In genomic region chr5:181053760-181054122, GRCh38 we compare ENCODE assay signal across 9 cellular contexts. TPM values are rescaled to one million over a fixed set of nuclear protein-coding genes. Genes with fewer than 3 reads are reported as not detected.
DNase-seq lines count a peak whose midpoint lies in the region; ATAC-seq and TF ChIP-seq lines count a peak whose summit lies in the region.
"Had no signal": no experiment of that assay in that cellular context is flagged by ENCODE, and none has a peak within 500 bp of the region (broad histone marks: within the 10 kb centered on the region; RNA-seq: fewer than 3 reads in every experiment).

No MANE protein-coding gene starts in this region.

- H3K79me2 ChIP-seq in mammary epithelial cell (ENCODE audit: insufficient read depth, low read length) = no peaks in the 10 kb centered on the region

- BruUV-seq in mammary epithelial cell (replicated peaks; lab: Mats Ljungman, UMichigan) = no TSS peak

- H3K4me2 ChIP-seq in mammary epithelial cell (ENCODE audit: insufficient read depth, low read depth, low read length) = peak overlapping the region; percentile 87

- H2AFZ ChIP-seq in mammary epithelial cell (ENCODE audit: low read depth, low read length) = peak overlapping the region; percentile 69

- H3K9ac ChIP-seq in mammary epithelial cell (ENCODE audit: insufficient read depth, low read length) = no peak overlapping the region

- no peaks in the 10 kb centered on the region for H4K20me1 ChIP-seq in mammary epithelial cell (ENCODE audit: insufficient read depth, low read length)

- ATAC-seq in stimulated activated naive CD8-positive, alpha-beta T cell treated with anti-CD3 and anti-CD28 coated beads, Interleukin-15, Interleukin-2, amounts not matched to agents 100 U/mL and 50 U/mL, for 24 hours = no peak

- in situ Hi-C loops in mammary epithelial cell (cut with MboI; ENCODE audit: low sequenced_read_pairs in 2 of 2) = no loop called here

- DNase-seq in stimulated activated naive CD8-positive, alpha-beta T cell treated with anti-CD3 and anti-CD28 coated beads, Interleukin-15, Interleukin-2, amounts not matched to agents 100 U/mL and 50 U/mL, for 24 hours = no peak
- DNase-seq in mammary epithelial cell (no peak), mesothelial cell of epicardium (ENCODE audit: low spot score in 2 of 2, unreplicated experiment in 2 of 2) (peak in 1 of 2 experiments; percentile 38), vagina (ENCODE audit: extremely low spot score in 2 of 2) (peak in 1 of 2 donors; percentile 2), GM10266 (ENCODE audit: extremely low spot score) (no peak), Ammon's horn (ENCODE audit: low spot score) (no peak), NCI-H1436 (lab: John Stamatoyannopoulos, UW) (no peak)
- DNase-seq: Kasumi-1 had no signal

- H3K4me1 Mint-ChIP-seq in stimulated activated naive CD8-positive, alpha-beta T cell treated with anti-CD3 and anti-CD28 coated beads, Interleukin-15, Interleukin-2, amounts not matched to agents 100 ng/mL and 50 ng/mL, for 24 hours (ENCODE audit: low read depth) = peaks cover 20% of the 10 kb centered on the region
- peaks cover 17% of the 10 kb centered on the region for H3K4me1 Mint-ChIP-seq in mesothelial cell of epicardium

- peak overlapping the region; percentile 73 for H3K4me3 Mint-ChIP-seq in stimulated activated naive CD8-positive, alpha-beta T cell treated with anti-CD3 and anti-CD28 coated beads, Interleukin-15, Interleukin-2, amounts not matched to agents 100 ng/mL and 50 ng/mL, for 24 hours
- H3K4me3 Mint-ChIP-seq in mesothelial cell of epicardium = peak overlapping the region; percentile 66

- CTCF ChIA-PET in mammary epithelial cell (lab: Charles Lee; ENCODE audit: low non-redundant PET) = no interaction called here

- intact Hi-C loops in mammary epithelial cell (cut with micrococcal nuclease) = loop anchor here (10.0 kb wide), 1 partner anchor 101 kb away; no protein-coding TSS in a partner anchor
- intact Hi-C loops in vagina (cut with DNase I) = no loop called here

- dilution Hi-C loops in mammary epithelial cell (cut with HindIII; ENCODE audit: low sequenced_read_pairs) = no loop called here

- no peak overlapping the region for H3K27ac Mint-ChIP-seq in stimulated activated naive CD8-positive, alpha-beta T cell treated with anti-CD3 and anti-CD28 coated beads, Interleukin-15, Interleukin-2, amounts not matched to agents 100 ng/mL and 50 ng/mL, for 24 hours
- H3K27ac Mint-ChIP-seq in mesothelial cell of epicardium = no peak overlapping the region

- WGBS in mammary epithelial cell (ENCODE audit: low coverage, missing lambda C conversion rate) = 4% methylated on average over 13 of the region's 23 CpGs

- H3K9me3 Mint-ChIP-seq in stimulated activated naive CD8-positive, alpha-beta T cell treated with anti-CD3 and anti-CD28 coated beads, Interleukin-15, Interleukin-2, amounts not matched to agents 100 ng/mL and 50 ng/mL, for 24 hours = no peaks in the 10 kb centered on the region
- no peaks in the 10 kb centered on the region for H3K9me3 Mint-ChIP-seq in mesothelial cell of epicardium

- no peaks in the 10 kb centered on the region for H3K36me3 Mint-ChIP-seq in stimulated activated naive CD8-positive, alpha-beta T cell treated with anti-CD3 and anti-CD28 coated beads, Interleukin-15, Interleukin-2, amounts not matched to agents 100 ng/mL and 50 ng/mL, for 24 hours (ENCODE audit: low read depth)
- H3K36me3 Mint-ChIP-seq in mesothelial cell of epicardium = no peaks in the 10 kb centered on the region

- H3K36me3 ChIP-seq in mammary epithelial cell (ENCODE audit: insufficient read depth, low read length) (no peaks in the 10 kb centered on the region), vagina (no peaks in the 10 kb centered on the region)

- H3K9me3 ChIP-seq in mammary epithelial cell (replicated peaks; ENCODE audit: insufficient read depth, low read length) = no peaks in the 10 kb centered on the region
- H3K9me3 ChIP-seq in vagina = no peaks in the 10 kb centered on the region

- H3K4me3 ChIP-seq in mammary epithelial cell (replicated peaks in 1 of 3; ENCODE audit: insufficient read depth in 1 of 3, low read depth in 2 of 3, low read length in 3 of 3) (peak overlapping the region in 1 of 3 experiments; percentile 36), vagina (peak overlapping the region; percentile 49 to 58)

- TF ChIP-seq CTCF in mammary epithelial cell (conservative IDR thresholded peaks at IDR 0.05 in 1 of 2, IDR thresholded peaks at IDR 0.05 in 1 of 2; ENCODE audit: extremely low read depth in 1 of 2, insufficient read depth in 1 of 2, low read depth in 1 of 2, low read length in 2 of 2) = no peak
- TF ChIP-seq CTCF in mesothelial cell of epicardium (IDR thresholded peaks at IDR 0.05; ENCODE audit: unreplicated experiment) = no peak
- TF ChIP-seq CTCF in vagina (IDR thresholded peaks at IDR 0.05) = no peak
- TF ChIP-seq CTCF in GM10266 (IDR thresholded peaks at IDR 0.05; ENCODE audit: control insufficient read depth, insufficient read depth, low read depth, missing control alignments) = no peak

- peaks cover 87% of the 10 kb centered on the region for H3K27me3 Mint-ChIP-seq in stimulated activated naive CD8-positive, alpha-beta T cell treated with anti-CD3 and anti-CD28 coated beads, Interleukin-15, Interleukin-2, amounts not matched to agents 100 ng/mL and 50 ng/mL, for 24 hours
- H3K27me3 Mint-ChIP-seq in mesothelial cell of epicardium (ENCODE audit: low read depth) = peaks cover 95% of the 10 kb centered on the region

- H3K27ac ChIP-seq in mammary epithelial cell (ENCODE audit: insufficient read depth, low read depth, low read length) = no peak overlapping the region
- no peak overlapping the region for H3K27ac ChIP-seq in vagina

- H3K4me1 ChIP-seq in mammary epithelial cell (ENCODE audit: insufficient read depth, low read length) (peaks cover 9% of the 10 kb centered on the region), vagina (peaks cover 18% of the 10 kb centered on the region)

- TF ChIP-seq POLR2A in vagina (IDR thresholded peaks at IDR 0.05) = no peak

- H3K27me3 ChIP-seq in mammary epithelial cell (ENCODE audit: insufficient read depth, low read length) = peaks cover 33% of the 10 kb centered on the region
- peaks cover 11% of the 10 kb centered on the region for H3K27me3 ChIP-seq in vagina

RNA-seq across cellular contexts. Expression of gene BTNL9, which starts 13.7 kb away (rescaled TPM):
- total RNA-seq in mammary epithelial cell (under 1 TPM in 1 of 2 donors, not detected in 1; 0.16 TPM), mesothelial cell of epicardium (0.18 TPM in 1 of 3 replicates, not detected in the others), vagina (34.1 TPM)
- polyA plus RNA-seq in mammary epithelial cell = 0.03 TPM
- polyA minus RNA-seq in mammary epithelial cell = not detected

Comparison
In these comparisons a context has a peak if more than half of its experiments do, and no peak if none do; other contexts are left out.
1. RNA of gene BTNL9, which starts 13.7 kb away (total RNA-seq): 34.1 TPM in vagina (single experiment); 0.18 TPM in mesothelial cell of epicardium and 0.16 TPM in mammary epithelial cell; every median in the first group is over 10 times any median in the second.